Comparison of ENCODE assay signal across 1 cellular context in genomic region chr19:12945479-12946091, GRCh38.
TF ChIP-seq lines count a peak whose summit lies in the region.

Gene RAD23A (plus strand): TSS chr19:12945862. CDS start chr19:12945949, 87 bp downstream.

TF ChIP-seq in K562, 482 proteins besides CTCF, POLR2A, EP300 and RAD21 (continued from another document and continues in another):
- TF ChIP-seq BRF2 (IDR thresholded peaks at IDR 0.05; ENCODE audit: borderline replicate concordance, insufficient read depth, insufficient read length) (no peak), ZNF445 (CRISPR knock-in tag; IDR thresholded peaks at IDR 0.05; ENCODE audit: low read depth) (no peak; the same call in 1 of the 2 replicates), RBM17 (IDR thresholded peaks at IDR 0.05; ENCODE audit: borderline replicate concordance, low read depth, low read length) (no peak), RBM25 (IDR thresholded peaks at IDR 0.05; ENCODE audit: low read depth, low read length, severe bottlenecking) (no peak), HLTF (IDR thresholded peaks at IDR 0.05) (no peak), ARHGAP35 (IDR thresholded peaks at IDR 0.05; ENCODE audit: partially characterized antibody) (no peak), ZFPM2 (CRISPR knock-in tag; IDR thresholded peaks at IDR 0.05) (0 out of 2 replicates have a peak, but pooled peaks have one; percentile 44), HMGN3 (IDR thresholded peaks at IDR 0.05; ENCODE audit: borderline replicate concordance, extremely low read depth, insufficient read length, low read depth, low read length) (peak; percentile 96), NFIC (IDR thresholded peaks at IDR 0.05) (0 out of 2 replicates have a peak, but pooled peaks have one; percentile 3), ZNF175 (CRISPR knock-in tag; IDR thresholded peaks at IDR 0.05; ENCODE audit: low read depth) (no peak), ARNT (IDR thresholded peaks at IDR 0.05) (0 out of 4 replicates have a peak, but pooled peaks of 1 of the 2 experiments have one; percentile 16), ZNF311 (CRISPR knock-in tag; IDR thresholded peaks at IDR 0.05) (no peak), BACH1 (tag; IDR thresholded peaks at IDR 0.05) (no peak), RHOXF2B (CRISPR knock-in tag; conservative IDR thresholded peaks at IDR 0.05) (peak; percentile 66; the same call in 1 of the 2 replicates), GTF2E2 (tag; IDR thresholded peaks at IDR 0.05) (peak; percentile 89; the same call in 1 of the 2 replicates), MYBL2 (IDR thresholded peaks at IDR 0.05; ENCODE audit: low read depth) (no peak), MYBL2 (CRISPR knock-in tag; IDR thresholded peaks at IDR 0.05; ENCODE audit: borderline replicate concordance) (no peak), ZNF146 (CRISPR knock-in tag; IDR thresholded peaks at IDR 0.05; ENCODE audit: unreplicated experiment) (no peak), HDAC6 (IDR thresholded peaks at IDR 0.05; ENCODE audit: low read depth, low read length) (peak; percentile 78; the same call in 1 of the 2 replicates), ZBTB1 (CRISPR knock-in tag; IDR thresholded peaks at IDR 0.05; ENCODE audit: borderline replicate concordance, low read depth) (no peak), PRPF4 (IDR thresholded peaks at IDR 0.05; ENCODE audit: insufficient read depth, low read depth, low read length, poor library complexity, severe bottlenecking) (peak; percentile 76), ZNF384 (IDR thresholded peaks at IDR 0.05; ENCODE audit: low read depth, low read length) (no peak), NONO (IDR thresholded peaks at IDR 0.05; ENCODE audit: low read depth in 2 of 2, low read length in 1 of 2) (peak; percentile 47 to 58; a peak in 1 of 4 replicates), ZNF253 (CRISPR knock-in tag; conservative IDR thresholded peaks at IDR 0.05) (no peak), L3MBTL2 (IDR thresholded peaks at IDR 0.05) (peak; percentile 59), NCOA1 (IDR thresholded peaks at IDR 0.05; ENCODE audit: low read depth) (peak; percentile 97), SMC3 (conservative IDR thresholded peaks at IDR 0.05; ENCODE audit: insufficient read depth, low read depth, low read length) (no peak), PTBP1 (IDR thresholded peaks at IDR 0.05; ENCODE audit: low read depth, low read length) (0 out of 2 replicates have a peak, but pooled peaks have one; percentile 63), ZNF75A (CRISPR knock-in tag; IDR thresholded peaks at IDR 0.05) (peak; percentile 61; the same call in 1 of the 2 replicates), HCFC1 (IDR thresholded peaks at IDR 0.05; ENCODE audit: low read depth, low read length) (peak; percentile 77), KLF13 (tag; IDR thresholded peaks at IDR 0.05; ENCODE audit: borderline replicate concordance, low read depth) (peak; percentile 84; the same call in 1 of the 2 replicates), RFX7 (CRISPR knock-in tag; IDR thresholded peaks at IDR 0.05) (no peak), ARID3B (CRISPR knock-in tag; IDR thresholded peaks at IDR 0.05; ENCODE audit: borderline replicate concordance) (no peak), MCM7 (IDR thresholded peaks at IDR 0.05) (no peak), THRA (IDR thresholded peaks at IDR 0.05) (no peak), ZNF780A (CRISPR knock-in tag; IDR thresholded peaks at IDR 0.05) (no peak), MTA3 (IDR thresholded peaks at IDR 0.05; ENCODE audit: borderline replicate concordance) (peak; percentile 99), HBP1 (CRISPR knock-in tag; IDR thresholded peaks at IDR 0.05) (no peak), ZBTB17 (CRISPR knock-in tag; IDR thresholded peaks at IDR 0.05) (peak; percentile 84)
- TF ChIP-seq, protein P1, sequence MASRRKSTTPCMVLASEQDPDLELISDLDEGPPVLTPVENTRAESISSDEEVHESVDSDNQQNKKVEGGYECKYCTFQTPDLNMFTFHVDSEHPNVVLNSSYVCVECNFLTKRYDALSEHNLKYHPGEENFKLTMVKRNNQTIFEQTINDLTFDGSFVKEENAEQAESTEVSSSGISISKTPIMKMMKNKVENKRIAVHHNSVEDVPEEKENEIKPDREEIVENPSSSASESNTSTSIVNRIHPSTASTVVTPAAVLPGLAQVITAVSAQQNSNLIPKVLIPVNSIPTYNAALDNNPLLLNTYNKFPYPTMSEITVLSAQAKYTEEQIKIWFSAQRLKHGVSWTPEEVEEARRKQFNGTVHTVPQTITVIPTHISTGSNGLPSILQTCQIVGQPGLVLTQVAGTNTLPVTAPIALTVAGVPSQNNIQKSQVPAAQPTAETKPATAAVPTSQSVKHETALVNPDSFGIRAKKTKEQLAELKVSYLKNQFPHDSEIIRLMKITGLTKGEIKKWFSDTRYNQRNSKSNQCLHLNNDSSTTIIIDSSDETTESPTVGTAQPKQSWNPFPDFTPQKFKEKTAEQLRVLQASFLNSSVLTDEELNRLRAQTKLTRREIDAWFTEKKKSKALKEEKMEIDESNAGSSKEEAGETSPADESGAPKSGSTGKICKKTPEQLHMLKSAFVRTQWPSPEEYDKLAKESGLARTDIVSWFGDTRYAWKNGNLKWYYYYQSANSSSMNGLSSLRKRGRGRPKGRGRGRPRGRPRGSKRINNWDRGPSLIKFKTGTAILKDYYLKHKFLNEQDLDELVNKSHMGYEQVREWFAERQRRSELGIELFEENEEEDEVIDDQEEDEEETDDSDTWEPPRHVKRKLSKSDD (conservative IDR thresholded peaks at IDR 0.05; ENCODE audit: low read length), result no peak
- TF ChIP-seq, protein P2, sequence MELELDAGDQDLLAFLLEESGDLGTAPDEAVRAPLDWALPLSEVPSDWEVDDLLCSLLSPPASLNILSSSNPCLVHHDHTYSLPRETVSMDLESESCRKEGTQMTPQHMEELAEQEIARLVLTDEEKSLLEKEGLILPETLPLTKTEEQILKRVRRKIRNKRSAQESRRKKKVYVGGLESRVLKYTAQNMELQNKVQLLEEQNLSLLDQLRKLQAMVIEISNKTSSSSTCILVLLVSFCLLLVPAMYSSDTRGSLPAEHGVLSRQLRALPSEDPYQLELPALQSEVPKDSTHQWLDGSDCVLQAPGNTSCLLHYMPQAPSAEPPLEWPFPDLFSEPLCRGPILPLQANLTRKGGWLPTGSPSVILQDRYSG (tag; conservative IDR thresholded peaks at IDR 0.05; ENCODE audit: low read depth), result 0 out of 2 replicates have a peak, but pooled peaks have one; percentile 61
- TF ChIP-seq, protein P3, sequence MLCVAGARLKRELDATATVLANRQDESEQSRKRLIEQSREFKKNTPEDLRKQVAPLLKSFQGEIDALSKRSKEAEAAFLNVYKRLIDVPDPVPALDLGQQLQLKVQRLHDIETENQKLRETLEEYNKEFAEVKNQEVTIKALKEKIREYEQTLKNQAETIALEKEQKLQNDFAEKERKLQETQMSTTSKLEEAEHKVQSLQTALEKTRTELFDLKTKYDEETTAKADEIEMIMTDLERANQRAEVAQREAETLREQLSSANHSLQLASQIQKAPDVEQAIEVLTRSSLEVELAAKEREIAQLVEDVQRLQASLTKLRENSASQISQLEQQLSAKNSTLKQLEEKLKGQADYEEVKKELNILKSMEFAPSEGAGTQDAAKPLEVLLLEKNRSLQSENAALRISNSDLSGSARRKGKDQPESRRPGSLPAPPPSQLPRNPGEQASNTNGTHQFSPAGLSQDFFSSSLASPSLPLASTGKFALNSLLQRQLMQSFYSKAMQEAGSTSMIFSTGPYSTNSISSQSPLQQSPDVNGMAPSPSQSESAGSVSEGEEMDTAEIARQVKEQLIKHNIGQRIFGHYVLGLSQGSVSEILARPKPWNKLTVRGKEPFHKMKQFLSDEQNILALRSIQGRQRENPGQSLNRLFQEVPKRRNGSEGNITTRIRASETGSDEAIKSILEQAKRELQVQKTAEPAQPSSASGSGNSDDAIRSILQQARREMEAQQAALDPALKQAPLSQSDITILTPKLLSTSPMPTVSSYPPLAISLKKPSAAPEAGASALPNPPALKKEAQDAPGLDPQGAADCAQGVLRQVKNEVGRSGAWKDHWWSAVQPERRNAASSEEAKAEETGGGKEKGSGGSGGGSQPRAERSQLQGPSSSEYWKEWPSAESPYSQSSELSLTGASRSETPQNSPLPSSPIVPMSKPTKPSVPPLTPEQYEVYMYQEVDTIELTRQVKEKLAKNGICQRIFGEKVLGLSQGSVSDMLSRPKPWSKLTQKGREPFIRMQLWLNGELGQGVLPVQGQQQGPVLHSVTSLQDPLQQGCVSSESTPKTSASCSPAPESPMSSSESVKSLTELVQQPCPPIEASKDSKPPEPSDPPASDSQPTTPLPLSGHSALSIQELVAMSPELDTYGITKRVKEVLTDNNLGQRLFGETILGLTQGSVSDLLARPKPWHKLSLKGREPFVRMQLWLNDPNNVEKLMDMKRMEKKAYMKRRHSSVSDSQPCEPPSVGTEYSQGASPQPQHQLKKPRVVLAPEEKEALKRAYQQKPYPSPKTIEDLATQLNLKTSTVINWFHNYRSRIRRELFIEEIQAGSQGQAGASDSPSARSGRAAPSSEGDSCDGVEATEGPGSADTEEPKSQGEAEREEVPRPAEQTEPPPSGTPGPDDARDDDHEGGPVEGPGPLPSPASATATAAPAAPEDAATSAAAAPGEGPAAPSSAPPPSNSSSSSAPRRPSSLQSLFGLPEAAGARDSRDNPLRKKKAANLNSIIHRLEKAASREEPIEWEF (CRISPR knock-in tag; IDR thresholded peaks at IDR 0.05), result no peak
- TF ChIP-seq, protein P4, sequence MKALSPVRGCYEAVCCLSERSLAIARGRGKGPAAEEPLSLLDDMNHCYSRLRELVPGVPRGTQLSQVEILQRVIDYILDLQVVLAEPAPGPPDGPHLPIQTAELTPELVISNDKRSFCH (CRISPR knock-in tag; IDR thresholded peaks at IDR 0.05), result no peak
- TF ChIP-seq, protein P4 (tag; IDR thresholded peaks at IDR 0.05), result no peak
- TF ChIP-seq, protein P5, sequence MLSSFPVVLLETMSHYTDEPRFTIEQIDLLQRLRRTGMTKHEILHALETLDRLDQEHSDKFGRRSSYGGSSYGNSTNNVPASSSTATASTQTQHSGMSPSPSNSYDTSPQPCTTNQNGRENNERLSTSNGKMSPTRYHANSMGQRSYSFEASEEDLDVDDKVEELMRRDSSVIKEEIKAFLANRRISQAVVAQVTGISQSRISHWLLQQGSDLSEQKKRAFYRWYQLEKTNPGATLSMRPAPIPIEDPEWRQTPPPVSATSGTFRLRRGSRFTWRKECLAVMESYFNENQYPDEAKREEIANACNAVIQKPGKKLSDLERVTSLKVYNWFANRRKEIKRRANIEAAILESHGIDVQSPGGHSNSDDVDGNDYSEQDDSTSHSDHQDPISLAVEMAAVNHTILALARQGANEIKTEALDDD (IDR thresholded peaks at IDR 0.05), result no peak
- TF ChIP-seq, protein P6, sequence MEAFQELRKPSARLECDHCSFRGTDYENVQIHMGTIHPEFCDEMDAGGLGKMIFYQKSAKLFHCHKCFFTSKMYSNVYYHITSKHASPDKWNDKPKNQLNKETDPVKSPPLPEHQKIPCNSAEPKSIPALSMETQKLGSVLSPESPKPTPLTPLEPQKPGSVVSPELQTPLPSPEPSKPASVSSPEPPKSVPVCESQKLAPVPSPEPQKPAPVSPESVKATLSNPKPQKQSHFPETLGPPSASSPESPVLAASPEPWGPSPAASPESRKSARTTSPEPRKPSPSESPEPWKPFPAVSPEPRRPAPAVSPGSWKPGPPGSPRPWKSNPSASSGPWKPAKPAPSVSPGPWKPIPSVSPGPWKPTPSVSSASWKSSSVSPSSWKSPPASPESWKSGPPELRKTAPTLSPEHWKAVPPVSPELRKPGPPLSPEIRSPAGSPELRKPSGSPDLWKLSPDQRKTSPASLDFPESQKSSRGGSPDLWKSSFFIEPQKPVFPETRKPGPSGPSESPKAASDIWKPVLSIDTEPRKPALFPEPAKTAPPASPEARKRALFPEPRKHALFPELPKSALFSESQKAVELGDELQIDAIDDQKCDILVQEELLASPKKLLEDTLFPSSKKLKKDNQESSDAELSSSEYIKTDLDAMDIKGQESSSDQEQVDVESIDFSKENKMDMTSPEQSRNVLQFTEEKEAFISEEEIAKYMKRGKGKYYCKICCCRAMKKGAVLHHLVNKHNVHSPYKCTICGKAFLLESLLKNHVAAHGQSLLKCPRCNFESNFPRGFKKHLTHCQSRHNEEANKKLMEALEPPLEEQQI (IDR thresholded peaks at IDR 0.05), result no peak
